Comparison of ENCODE assay signal across 8 cellular contexts in the genomic region with DNA sequence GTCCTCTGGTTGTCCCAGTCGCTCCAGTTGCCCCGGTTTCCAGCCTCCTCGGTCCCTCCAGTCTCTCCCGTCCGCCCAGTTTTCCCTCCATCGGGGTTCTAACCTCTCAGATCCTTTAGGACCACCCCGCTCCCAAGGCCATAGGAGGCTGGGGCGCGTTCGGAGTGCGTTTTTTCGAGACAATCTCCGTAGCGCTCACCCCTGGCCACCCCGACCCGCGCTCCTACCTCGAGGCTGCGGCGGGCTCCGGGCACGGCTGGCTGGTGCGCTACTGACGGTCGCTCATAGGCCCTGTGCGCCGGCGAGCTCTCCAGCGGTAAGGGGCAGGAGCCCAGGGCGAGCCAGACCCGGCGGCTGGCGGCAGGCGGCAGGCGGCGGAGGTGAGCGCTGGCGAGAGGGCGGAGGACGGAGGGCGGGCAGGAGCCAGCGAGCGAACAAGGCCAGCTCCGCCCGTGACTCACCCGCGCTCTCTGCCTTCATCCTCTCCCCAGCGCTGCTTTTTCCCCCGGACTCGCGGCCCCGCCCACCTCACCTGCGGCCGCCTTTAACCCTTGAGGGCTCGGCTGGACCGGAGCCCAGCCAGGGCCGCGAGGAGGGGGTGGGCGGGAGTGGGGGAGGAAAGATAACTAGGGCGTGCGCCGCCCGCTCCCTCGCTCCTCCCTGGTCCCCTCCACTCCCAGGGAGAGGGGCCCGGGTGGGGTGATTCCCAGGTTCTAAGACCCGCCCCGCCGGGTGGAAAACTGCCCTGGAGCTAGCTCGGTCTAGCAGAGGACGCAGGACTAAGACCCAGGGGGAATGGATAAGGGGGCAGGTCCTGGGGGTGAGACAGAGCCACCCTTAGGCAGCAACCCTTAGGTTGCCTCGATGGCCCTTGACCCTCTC. TPM values are rescaled to one million over a fixed set of nuclear protein-coding genes. Genes with fewer than 3 reads are reported as not detected.
A peak's percentile ranks its signal among the peaks of the same experiment; 100 is the strongest.
DNase-seq lines count a peak whose midpoint lies in the region; ATAC-seq and TF ChIP-seq lines count a peak whose summit lies in the region.

SP6 (minus strand) TSS at position 472 of the 882 bp plus-strand sequence. CDS start 2,734 bp downstream, outside the sequence.

- H3K9ac ChIP-seq in neural progenitor cell: no peak within 1 kb of the TSS

- no peaks in the 10 kb centered on the region for H3K36me3 Mint-ChIP-seq in activated T-cell treated with anti-CD3 and anti-CD28 coated beads, Interleukin-2, amount 50 U/mL, for 24 hours (ENCODE audit: low read depth)
- peaks cover 2% of the 10 kb centered on the region for H3K36me3 Mint-ChIP-seq in neural progenitor cell

- peak within 1 kb of the TSS; percentile 83 for H3K4me2 ChIP-seq in neural progenitor cell

- H3K79me2 ChIP-seq in neural progenitor cell (ENCODE audit: low read depth): no peaks in the 10 kb centered on the region

- peak within 1 kb of the TSS; percentile 83 for H2AFZ ChIP-seq in neural progenitor cell (replicated peaks)

- H3F3A ChIP-seq in neural progenitor cell (ENCODE audit: low read depth): peaks cover 15% of the 10 kb centered on the region

- H3K27ac ChIP-seq in neural progenitor cell (no peak within 1 kb of the TSS), suprapubic skin (peak within 1 kb of the TSS; percentile 47)

- peaks cover 36% of the 10 kb centered on the region for H4K20me1 ChIP-seq in neural progenitor cell (ENCODE audit: low read depth)

- ATAC-seq in GM18511 (IDR thresholded peaks at IDR 0.05; ENCODE audit: unreplicated experiment) (no peak), GM19452 (IDR thresholded peaks at IDR 0.05; ENCODE audit: unreplicated experiment) (no peak)

- no peaks in the 10 kb centered on the region for H3K9me3 ChIP-seq in neural progenitor cell (ENCODE audit: low read depth)
- no peaks in the 10 kb centered on the region for H3K9me3 ChIP-seq in suprapubic skin

- no peak for TF ChIP-seq EP300 in suprapubic skin (IDR thresholded peaks at IDR 0.05)

- DNase-seq in HCEC 1CT (peak; percentile 62), NCI-H526 (lab: John Stamatoyannopoulos, UW) (peak; percentile 62 to 95), fibroblast of gingiva (ENCODE audit: low read depth) (peak; percentile 16), neural progenitor cell (ENCODE audit: low spot score) (peak; percentile 91), suprapubic skin (ENCODE audit: low spot score in 2 of 2) (no peak)
- DNase-seq in activated T-cell treated with anti-CD3 and anti-CD28 coated beads, Interleukin-2, amount 50 U/mL, for 24 hours: peak; percentile 78

- H3K27ac Mint-ChIP-seq in activated T-cell treated with anti-CD3 and anti-CD28 coated beads, Interleukin-2, amount 50 U/mL, for 24 hours: no peak within 1 kb of the TSS
- H3K27ac Mint-ChIP-seq in neural progenitor cell: no peak within 1 kb of the TSS

- H3K4me3 Mint-ChIP-seq in activated T-cell treated with anti-CD3 and anti-CD28 coated beads, Interleukin-2, amount 50 U/mL, for 24 hours: peak within 1 kb of the TSS; percentile 45
- peak within 1 kb of the TSS; percentile 82 for H3K4me3 Mint-ChIP-seq in neural progenitor cell

- peaks cover 19% of the 10 kb centered on the region for H3K4me1 ChIP-seq in neural progenitor cell
- peaks cover 37% of the 10 kb centered on the region for H3K4me1 ChIP-seq in suprapubic skin

- peak within 1 kb of the TSS; percentile 46 for H3K4me3 ChIP-seq in neural progenitor cell
- peak within 1 kb of the TSS; percentile 51 for H3K4me3 ChIP-seq in suprapubic skin

- peaks cover 23% of the 10 kb centered on the region for H3K4me1 Mint-ChIP-seq in activated T-cell treated with anti-CD3 and anti-CD28 coated beads, Interleukin-2, amount 50 U/mL, for 24 hours (ENCODE audit: low read depth)
- peaks cover 17% of the 10 kb centered on the region for H3K4me1 Mint-ChIP-seq in neural progenitor cell

- peaks cover 92% of the 10 kb centered on the region for H3K27me3 Mint-ChIP-seq in activated T-cell treated with anti-CD3 and anti-CD28 coated beads, Interleukin-2, amount 50 U/mL, for 24 hours
- peaks cover 80% of the 10 kb centered on the region for H3K27me3 Mint-ChIP-seq in neural progenitor cell (ENCODE audit: insufficient read depth, low read depth)

- no peaks in the 10 kb centered on the region for H3K9me3 Mint-ChIP-seq in activated T-cell treated with anti-CD3 and anti-CD28 coated beads, Interleukin-2, amount 50 U/mL, for 24 hours
- H3K9me3 Mint-ChIP-seq in neural progenitor cell: peaks cover 2% of the 10 kb centered on the region

- TF ChIP-seq CTCF in neural progenitor cell (IDR thresholded peaks at IDR 0.05) (peak; percentile 28), suprapubic skin (IDR thresholded peaks at IDR 0.05) (peak in 1 of 2 donors; percentile 15)

- no peak for TF ChIP-seq POLR2A in suprapubic skin (IDR thresholded peaks at IDR 0.05)

- H3K36me3 ChIP-seq in neural progenitor cell (no peaks in the 10 kb centered on the region), suprapubic skin (no peaks in the 10 kb centered on the region)

- 6% methylated on average over 24 of the region's 71 CpGs for WGBS in suprapubic skin

- H3K27me3 ChIP-seq in neural progenitor cell (peaks cover 100% of the 10 kb centered on the region), suprapubic skin (peaks cover 93% of the 10 kb centered on the region)

RNA-seq across cellular contexts. Expression of gene SP6, which starts in this region (rescaled TPM):
- total RNA-seq in neural progenitor cell (ENCODE audit: low replicate concordance): 0.04 and 0.65 TPM in 2 replicates
- 10 to 100 TPM in 3 of 4 donors, 1 to 10 TPM in 1; 6.6 to 29.3 (median 19.9) TPM for total RNA-seq in suprapubic skin

Comparison
In these comparisons a context has a peak if more than half of its experiments do, and no peak if none do; other contexts are left out.
1. Peak in DNase-seq, H3K4me3 ChIP-seq and H3K4me2 ChIP-seq in neural progenitor cell; RNA of the gene not detected or under 1 TPM.
2. DNase-seq: peak in HCEC 1CT (single experiment), NCI-H526 (2 of 2), activated T-cell treated with anti-CD3 and anti-CD28 coated beads, Interleukin-2, amount 50 U/mL, for 24 hours (single experiment) and fibroblast of gingiva (single experiment); none in suprapubic skin (0 of 2).